In the genomic region with DNA sequence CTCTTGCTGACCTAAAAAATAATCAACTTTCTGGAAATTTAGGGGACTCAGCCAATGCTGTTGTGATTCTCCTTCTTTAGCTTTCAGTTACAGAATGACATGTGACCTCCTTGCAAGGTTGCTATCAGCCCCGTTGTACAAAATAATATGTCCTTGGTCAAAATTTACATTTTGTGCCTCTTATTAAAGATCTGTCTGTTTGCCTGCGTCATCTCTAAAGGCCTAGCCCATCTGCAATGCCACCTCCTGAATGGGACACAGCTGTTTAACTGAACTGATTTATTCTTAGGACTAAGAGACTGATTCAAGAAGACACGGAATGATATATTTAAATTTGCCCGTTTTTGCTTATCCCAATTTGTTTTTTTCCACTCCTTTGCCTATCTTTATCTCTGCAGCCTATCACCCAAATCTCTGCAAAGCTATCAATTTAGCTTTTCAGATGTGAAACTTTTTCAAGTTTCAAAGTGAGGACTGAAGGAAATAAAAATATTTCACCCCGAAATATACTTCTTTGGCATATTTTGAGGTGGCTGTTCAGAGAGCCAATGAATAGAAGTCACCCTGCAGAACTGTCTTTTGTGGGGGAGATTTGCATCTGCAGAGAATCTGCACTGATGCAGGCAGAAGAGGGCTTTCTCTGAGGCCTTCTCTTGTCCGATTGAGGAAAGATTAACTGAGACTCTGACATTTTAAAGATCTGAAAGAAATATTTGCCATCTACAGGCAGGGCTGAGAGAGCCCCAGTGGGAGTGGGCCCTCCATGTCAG, we compare ENCODE assay signal across 13 cellular contexts.
DNase-seq lines count a peak whose midpoint lies in the region; ATAC-seq and TF ChIP-seq lines count a peak whose summit lies in the region.
"Had no signal": no experiment of that assay in that cellular context is flagged by ENCODE, and none has a peak within 500 bp of the region (broad histone marks: within the 10 kb centered on the region; RNA-seq: fewer than 3 reads in every experiment).

No MANE protein-coding gene starts in this region.

- H3K9me3 Mint-ChIP-seq in HFFc6, result no peaks in the 10 kb centered on the region
- H3K9me3 Mint-ChIP-seq: CD4-positive, alpha-beta T cell had no signal

- H3K36me3 Mint-ChIP-seq in HFFc6 (ENCODE audit: low read depth), result no peaks in the 10 kb centered on the region

- DNase-seq in HFFc6 (no peak), inferior parietal cortex (ENCODE audit: extremely low spot score) (peak; percentile 32), superior temporal gyrus (ENCODE audit: extremely low spot score) (peak; percentile 53), foreskin melanocyte (no peak)
- DNase-seq in activated CD4-positive, alpha-beta T cell treated with anti-CD3 and anti-CD28 coated beads, Interleukin-2, amount 50 U/mL, for 4 hours, result no peak
- DNase-seq: C1 segment of cervical spinal cord; CD4-positive, alpha-beta T cell; DMS79; EL; HCEC 1CT had no signal

- no peak overlapping the region for H3K4me3 Mint-ChIP-seq in HFFc6
- H3K4me3 Mint-ChIP-seq: B cell; CD4-positive, alpha-beta T cell had no signal

- peak overlapping the region; percentile 6 for H3K27ac ChIP-seq in angular gyrus (ENCODE audit: low read depth, low read length)

- peaks cover 1% of the 10 kb centered on the region for H3K27me3 Mint-ChIP-seq in HFFc6 (ENCODE audit: insufficient read depth)
- H3K27me3 Mint-ChIP-seq: CD4-positive, alpha-beta T cell had no signal

- no peak for ATAC-seq in GM21717 (IDR thresholded peaks at IDR 0.05; ENCODE audit: unreplicated experiment)

- H3K4me1 Mint-ChIP-seq in HFFc6 (ENCODE audit: low read depth), result peaks cover 23% of the 10 kb centered on the region
- H3K4me1 Mint-ChIP-seq: B cell had no signal

- H3K27ac Mint-ChIP-seq in HFFc6, result no peak overlapping the region
- H3K27ac Mint-ChIP-seq: B cell; CD4-positive, alpha-beta T cell had no signal

- 0 out of 2 replicates have a peak, but pooled peaks have one; percentile 0 for TF ChIP-seq CTCF in HFFc6 (IDR thresholded peaks at IDR 0.05)

Comparison
In these comparisons a context has a peak if more than half of its experiments do, and no peak if none do; other contexts are left out.
1. DNase-seq: peak in inferior parietal cortex (single experiment) and superior temporal gyrus (single experiment); none in HFFc6 (single experiment), activated CD4-positive, alpha-beta T cell treated with anti-CD3 and anti-CD28 coated beads, Interleukin-2, amount 50 U/mL, for 4 hours (0 of 2) and foreskin melanocyte (single experiment).